ENCODE assay signal across 16 cellular contexts in the genomic region with DNA sequence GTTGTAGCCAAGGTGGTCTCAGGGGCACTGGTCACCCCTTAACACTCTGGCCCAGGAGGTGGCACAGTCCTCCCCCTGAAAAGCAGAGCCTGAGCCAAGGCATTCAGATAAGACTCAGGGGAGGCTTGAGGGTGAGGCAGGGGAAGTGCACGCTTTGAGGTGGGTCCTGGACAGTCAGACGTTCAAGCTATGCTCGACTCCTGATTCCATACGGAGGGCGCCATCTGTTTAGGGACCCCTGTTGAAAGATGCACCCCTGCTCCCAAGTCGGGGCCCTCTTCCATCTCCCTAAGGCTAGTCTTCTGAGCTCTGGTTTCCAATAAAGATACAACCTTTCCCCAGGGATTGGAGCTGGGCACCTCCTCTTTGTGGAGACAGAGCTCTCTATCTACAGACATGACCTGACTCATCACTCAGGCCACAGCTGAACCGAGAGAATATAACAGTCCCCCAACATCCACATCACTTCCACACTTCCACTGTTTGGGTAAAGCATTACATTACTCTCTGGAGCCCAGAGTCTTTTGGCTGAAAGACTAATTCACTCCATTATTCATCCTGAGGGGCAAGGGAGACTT. TPM values are rescaled to one million over a fixed set of nuclear protein-coding genes. Genes with fewer than 3 reads are reported as not detected.
DNase-seq lines count a peak whose midpoint lies in the region; ATAC-seq, FAIRE-seq and TF ChIP-seq lines count a peak whose summit lies in the region.
"Had no signal": no experiment of that assay in that cellular context is flagged by ENCODE, and none has a peak within 500 bp of the region (broad histone marks: within the 10 kb centered on the region; RNA-seq: fewer than 3 reads in every experiment).

No MANE protein-coding gene starts in this region.

- H3K9me3 ChIP-seq in psoas muscle = no peaks in the 10 kb centered on the region
- H3K9me3 ChIP-seq in small intestine (ENCODE audit: control insufficient read depth, low read depth) = no peaks in the 10 kb centered on the region

- H3K9me3 Mint-ChIP-seq in activated CD4-positive, alpha-beta T cell treated with anti-CD3 and anti-CD28 coated beads for 36 hours (ENCODE audit: low read depth) = no peaks in the 10 kb centered on the region
- H3K9me3 Mint-ChIP-seq: activated CD4-positive, alpha-beta memory T cell treated with anti-CD3 and anti-CD28 coated beads for 36 hours; activated naive CD4-positive, alpha-beta T cell treated with anti-CD3 and anti-CD28 coated beads for 36 hours; immature natural killer cell; neural crest cell; T-helper 2 cell treated with Interferon-gamma antibody and Interleukin-4, amounts not matched to agents 5 μg/mL and 100 μg/mL, for 36 hours had no signal

- H3K27ac Mint-ChIP-seq in activated CD4-positive, alpha-beta T cell treated with anti-CD3 and anti-CD28 coated beads for 36 hours = no peak overlapping the region
- H3K27ac Mint-ChIP-seq: activated CD4-positive, alpha-beta memory T cell treated with anti-CD3 and anti-CD28 coated beads for 36 hours; activated naive CD4-positive, alpha-beta T cell treated with anti-CD3 and anti-CD28 coated beads for 36 hours; immature natural killer cell; T-helper 2 cell treated with Interferon-gamma antibody and Interleukin-4, amounts not matched to agents 5 μg/mL and 100 μg/mL, for 36 hours had no signal

- ATAC-seq in left cardiac atrium (peak; percentile 41 to 63), psoas muscle (peak in 3 of 4 donors; percentile 33 to 40 (median 35)), HG02885 (IDR thresholded peaks at IDR 0.05; ENCODE audit: poor library complexity, unreplicated experiment) (no peak)
- ATAC-seq in activated CD4-positive, alpha-beta T cell treated with anti-CD3 and anti-CD28 coated beads for 36 hours = no peak
- ATAC-seq: Panc1 had no signal

- H3K27me3 ChIP-seq in psoas muscle (ENCODE audit: insufficient read depth in 3 of 3, low read length in 2 of 3) = no peaks in the 10 kb centered on the region
- H3K27me3 ChIP-seq in small intestine (ENCODE audit: control insufficient read depth in 2 of 2, insufficient read depth in 2 of 2, low read length in 2 of 2) = no peaks in the 10 kb centered on the region

- FAIRE-seq in small intestine (lab: Jason Lieb, UNC) = no peak

- peaks cover 10% of the 10 kb centered on the region for H3K27me3 Mint-ChIP-seq in activated CD4-positive, alpha-beta T cell treated with anti-CD3 and anti-CD28 coated beads for 36 hours

- peak; percentile 57 for DNase-seq in AG08396 (ENCODE audit: low spot score)
- peak; percentile 44 for DNase-seq in RPMI7951 (ENCODE audit: low read depth)
- DNase-seq in left cardiac atrium = no peak
- DNase-seq in psoas muscle = no peak
- no peak for DNase-seq in activated CD4-positive, alpha-beta T cell treated with anti-CD3 and anti-CD28 coated beads for 36 hours
- no peak for DNase-seq in small intestine
- DNase-seq in NK-92 (lab: John Stamatoyannopoulos, UW; ENCODE audit: unreplicated experiment) = no peak
- DNase-seq: activated CD4-positive, alpha-beta memory T cell treated with anti-CD3 and anti-CD28 coated beads for 36 hours; activated naive CD4-positive, alpha-beta T cell treated with anti-CD3 and anti-CD28 coated beads for 36 hours; immature natural killer cell had no signal

- H3K4me1 ChIP-seq in psoas muscle (peaks cover 45% of the 10 kb centered on the region), small intestine (ENCODE audit: control insufficient read depth in 2 of 2, insufficient read depth in 1 of 2, low read depth in 1 of 2, low read length in 1 of 2) (no peaks in the 10 kb centered on the region)

- intact Hi-C loops in left cardiac atrium (cut with DNase I) = no loop called here
- intact Hi-C loops in psoas muscle (cut with DNase I) = loop anchor here in 1 of 2 donors (2.0 to 5.0 kb wide), 2 partner anchors 25 to 162 kb away; partner anchors contain the start of gene MYBPH
- intact Hi-C loops in activated CD4-positive, alpha-beta T cell treated with anti-CD3 and anti-CD28 coated beads for 36 hours (cut with DNase I, micrococcal nuclease) = no loop called here

- no peaks in the 10 kb centered on the region for H3K36me3 Mint-ChIP-seq in activated CD4-positive, alpha-beta T cell treated with anti-CD3 and anti-CD28 coated beads for 36 hours (ENCODE audit: low read depth)
- H3K36me3 Mint-ChIP-seq: activated CD4-positive, alpha-beta memory T cell treated with anti-CD3 and anti-CD28 coated beads for 36 hours; immature natural killer cell had no signal

- 81 to 90% (median 83%) methylated on average over 7 of the region's 7 CpGs for WGBS in psoas muscle, 3 donors
- WGBS in small intestine, 3 donors = 77 to 89% (median 87%) methylated on average over 7 of the region's 7 CpGs

- H3K36me3 ChIP-seq in psoas muscle (ENCODE audit: insufficient read depth in 1 of 2, low read depth in 1 of 2) = no peaks in the 10 kb centered on the region
- no peaks in the 10 kb centered on the region for H3K36me3 ChIP-seq in small intestine (ENCODE audit: control insufficient read depth in 2 of 2, insufficient read depth in 2 of 2, low read length in 2 of 2)

- H3K27ac ChIP-seq in psoas muscle (peak overlapping the region; percentile 83), small intestine (ENCODE audit: low read depth in 1 of 2, low read length in 1 of 2) (peak overlapping the region in 1 of 2 donors; percentile 67)
- H3K27ac ChIP-seq: KMS-11 had no signal

- no peaks in the 10 kb centered on the region for H3K4me1 Mint-ChIP-seq in activated CD4-positive, alpha-beta T cell treated with anti-CD3 and anti-CD28 coated beads for 36 hours
- H3K4me1 Mint-ChIP-seq: immature natural killer cell, neural crest cell had no signal

- peak overlapping the region; percentile 1 for H3K4me3 ChIP-seq in psoas muscle
- no peak overlapping the region for H3K4me3 ChIP-seq in small intestine (ENCODE audit: low read depth in 1 of 2, low read length in 2 of 2)

- no peak overlapping the region for H3K4me3 Mint-ChIP-seq in activated CD4-positive, alpha-beta T cell treated with anti-CD3 and anti-CD28 coated beads for 36 hours
- H3K4me3 Mint-ChIP-seq: activated CD4-positive, alpha-beta memory T cell treated with anti-CD3 and anti-CD28 coated beads for 36 hours; activated naive CD4-positive, alpha-beta T cell treated with anti-CD3 and anti-CD28 coated beads for 36 hours; immature natural killer cell; neural crest cell; T-helper 2 cell treated with Interferon-gamma antibody and Interleukin-4, amounts not matched to agents 5 μg/mL and 100 μg/mL, for 36 hours had no signal

- TF ChIP-seq CTCF in psoas muscle (IDR thresholded peaks at IDR 0.05) = no peak

- CTCF ChIA-PET in activated CD4-positive, alpha-beta T cell treated with anti-CD3 and anti-CD28 coated beads for 36 hours (lab: Charles Lee) = interaction anchor here (0.6 to 2.9 kb wide), 2 partner anchors 16 to 54 kb away, joined by 3 to 22 read pairs; no protein-coding TSS in a partner anchor

- POLR2A ChIA-PET in activated CD4-positive, alpha-beta T cell treated with anti-CD3 and anti-CD28 coated beads for 36 hours (lab: Charles Lee) = no interaction called here

RNA-seq across cellular contexts. Expression of gene CHI3L1, which starts 13.1 kb away (rescaled TPM):
- not detected in 2 replicates for total RNA-seq in RPMI7951 (2014; rRNA removed; shearing (Covaris generic))
- total RNA-seq in left cardiac atrium (10 to 100 TPM in 1 of 2 donors, 1 to 10 TPM in 1; 6.1 to 20.4 TPM), psoas muscle (100 to 1,000 TPM in 1 of 4 donors, 10 to 100 TPM in 1, 1 to 10 TPM in 2; 1.7 to 156 (median 37.0) TPM)
- polyA plus RNA-seq in psoas muscle (10 to 100 TPM in 1 of 3 donors, 1 to 10 TPM in 2; 8.4 to 11.1 (median 9.9) TPM), small intestine (1 to 10 TPM in 2 of 3 donors, under 1 TPM in 1; 0.45 to 1.6 (median 1.4) TPM)
- under 1 TPM; 0.09 to 0.18 TPM for total RNA-seq in activated CD4-positive, alpha-beta T cell treated with anti-CD3 and anti-CD28 coated beads for 36 hours
- total RNA-seq: activated CD4-positive, alpha-beta memory T cell treated with anti-CD3 and anti-CD28 coated beads for 36 hours; neural crest cell had no signal
- polyA plus RNA-seq: immature natural killer cell had no signal

RNA-seq across cellular contexts. Expression of gene MYBPH, which starts 23.9 kb away (rescaled TPM):
- total RNA-seq in RPMI7951 (2014; rRNA removed; shearing (Covaris generic)) = 0.48 and 1.4 TPM in 2 replicates
- total RNA-seq in left cardiac atrium = not detected
- 100 to 1,000 TPM in 3 of 4 donors, 10 to 100 TPM in 1; 18.0 to 882 (median 334) TPM for total RNA-seq in psoas muscle
- polyA plus RNA-seq in psoas muscle = 10 to 100 TPM; 20.6 to 39.1 (median 33.4) TPM
- not detected for total RNA-seq in activated CD4-positive, alpha-beta T cell treated with anti-CD3 and anti-CD28 coated beads for 36 hours
- polyA plus RNA-seq in small intestine = not detected
- total RNA-seq: activated CD4-positive, alpha-beta memory T cell treated with anti-CD3 and anti-CD28 coated beads for 36 hours; activated naive CD4-positive, alpha-beta T cell treated with anti-CD3 and anti-CD28 coated beads for 36 hours; neural crest cell had no signal
- polyA plus RNA-seq: BJ, immature natural killer cell had no signal

RNA-seq across cellular contexts. Expression of gene CHIT1, which starts 29.9 kb away (rescaled TPM):
- total RNA-seq in RPMI7951 (2014; rRNA removed; shearing (Covaris generic)) = not detected in 2 replicates
- 1 to 10 TPM in 1 of 2 donors, under 1 TPM in 1; 0.63 to 1.3 TPM for total RNA-seq in left cardiac atrium
- under 1 TPM in 2 of 4 donors, not detected in 2; 0.08 to 0.27 TPM for total RNA-seq in psoas muscle
- polyA plus RNA-seq in psoas muscle = under 1 TPM in 2 of 3 donors, not detected in 1; 0.04 to 0.10 TPM
- total RNA-seq in activated CD4-positive, alpha-beta T cell treated with anti-CD3 and anti-CD28 coated beads for 36 hours = under 1 TPM; 0.63 to 0.80 TPM
- under 1 TPM in 1 of 3 donors, not detected in 2; 0.43 TPM for polyA plus RNA-seq in small intestine
- total RNA-seq: neural crest cell had no signal
- polyA plus RNA-seq: BJ, immature natural killer cell had no signal

Comparison
In these comparisons a context has a peak if more than half of its experiments do, and no peak if none do; other contexts are left out.
1. DNase-seq: peak in AG08396 (single experiment) and RPMI7951 (single experiment); none in left cardiac atrium (single experiment), psoas muscle (0 of 2), activated CD4-positive, alpha-beta T cell treated with anti-CD3 and anti-CD28 coated beads for 36 hours (single experiment), small intestine (single experiment) and NK-92 (single experiment).
2. ATAC-seq: peak in left cardiac atrium (2 of 2) and psoas muscle (3 of 4); none in activated CD4-positive, alpha-beta T cell treated with anti-CD3 and anti-CD28 coated beads for 36 hours (single experiment) and HG02885 (single experiment).